3 cellular contexts compared by ENCODE assay signal in genomic region chr4:68503462-68503861, GRCh38. TPM values are rescaled to one million over a fixed set of nuclear protein-coding genes. Genes with fewer than 3 reads are reported as not detected.
"Had no signal": no experiment of that assay in that cellular context is flagged by ENCODE, and none has a peak within 500 bp of the region (broad histone marks: within the 10 kb centered on the region; RNA-seq: fewer than 3 reads in every experiment).

No MANE protein-coding gene starts in this region.

RNA-seq across cellular contexts. Expression of gene TMPRSS11E, which starts 56.2 kb away (rescaled TPM):
- total RNA-seq: GM23248, H4, HFFc6 had no signal
- polyA plus RNA-seq: GM23248 had no signal
